1 cellular context compared by ENCODE assay signal in the genomic region with DNA sequence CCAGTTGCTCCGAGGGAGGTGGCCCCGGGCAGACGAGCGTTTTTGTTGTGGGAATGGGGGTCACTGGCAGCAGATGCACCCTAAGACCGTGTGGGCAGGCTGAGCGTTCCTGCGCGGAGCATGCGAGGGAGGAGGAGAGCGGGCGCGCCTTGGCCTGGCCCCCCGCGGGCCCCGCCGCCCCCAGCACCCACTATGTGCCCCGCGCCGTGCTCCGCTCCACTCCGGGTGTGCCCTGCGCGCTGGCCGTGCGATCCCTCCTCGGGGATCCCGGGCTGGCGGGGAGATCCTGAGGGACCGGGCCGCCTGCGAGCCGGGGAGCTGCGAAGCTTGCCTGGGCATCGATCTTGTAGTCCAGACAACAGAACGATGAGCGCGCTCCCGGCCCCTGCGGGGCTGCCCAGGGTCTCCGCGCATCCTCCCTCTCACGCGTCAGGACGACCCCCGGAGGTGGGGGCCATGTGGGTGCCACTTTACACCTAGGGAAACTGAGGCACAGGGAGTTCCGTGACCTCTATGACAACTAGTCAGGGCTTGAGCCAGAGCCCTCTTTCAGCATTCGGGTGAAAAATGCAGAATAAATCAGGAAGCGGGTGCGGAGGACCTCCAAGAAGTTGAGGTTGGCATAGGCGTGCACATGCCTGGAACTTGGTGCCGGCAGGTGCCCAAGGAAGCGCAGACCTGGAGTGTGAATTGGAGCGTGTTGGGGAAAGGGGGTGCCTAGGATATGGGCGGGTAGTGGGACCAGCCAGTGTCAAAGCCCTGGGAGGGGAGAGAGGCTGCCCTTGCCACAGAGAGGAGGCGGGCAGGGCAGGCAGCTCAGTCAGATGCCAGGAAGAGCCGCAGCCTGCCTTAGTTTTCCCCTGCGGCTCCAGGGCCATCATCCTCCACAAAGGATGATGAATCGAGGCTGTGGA.
A peak's percentile ranks its signal among the peaks of the same experiment; 100 is the strongest.
TF ChIP-seq lines count a peak whose summit lies in the region.

No MANE protein-coding gene starts in this region.

TF ChIP-seq in IMR-90, 13 proteins besides CTCF, POLR2A, EP300 and RAD21 (continued from another document):
- no peak for TF ChIP-seq SMC3 (IDR thresholded peaks at IDR 0.05; ENCODE audit: low read depth, low read length)
- TF ChIP-seq, protein P1, sequence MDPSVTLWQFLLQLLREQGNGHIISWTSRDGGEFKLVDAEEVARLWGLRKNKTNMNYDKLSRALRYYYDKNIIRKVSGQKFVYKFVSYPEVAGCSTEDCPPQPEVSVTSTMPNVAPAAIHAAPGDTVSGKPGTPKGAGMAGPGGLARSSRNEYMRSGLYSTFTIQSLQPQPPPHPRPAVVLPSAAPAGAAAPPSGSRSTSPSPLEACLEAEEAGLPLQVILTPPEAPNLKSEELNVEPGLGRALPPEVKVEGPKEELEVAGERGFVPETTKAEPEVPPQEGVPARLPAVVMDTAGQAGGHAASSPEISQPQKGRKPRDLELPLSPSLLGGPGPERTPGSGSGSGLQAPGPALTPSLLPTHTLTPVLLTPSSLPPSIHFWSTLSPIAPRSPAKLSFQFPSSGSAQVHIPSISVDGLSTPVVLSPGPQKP (IDR thresholded peaks at IDR 0.05; ENCODE audit: borderline replicate concordance, low read depth, low read length): no peak
- 0 out of 2 replicates have a peak, but pooled peaks have one; percentile 17 for TF ChIP-seq CHD1 (IDR thresholded peaks at IDR 0.05; ENCODE audit: low read depth, low read length)
- no peak for TF ChIP-seq MAFK (IDR thresholded peaks at IDR 0.05; ENCODE audit: low read depth, low read length)
- TF ChIP-seq NFE2L2 (IDR thresholded peaks at IDR 0.05; ENCODE audit: low read depth, low read length): no peak
